1 cellular context compared by ENCODE assay signal in the genomic region with DNA sequence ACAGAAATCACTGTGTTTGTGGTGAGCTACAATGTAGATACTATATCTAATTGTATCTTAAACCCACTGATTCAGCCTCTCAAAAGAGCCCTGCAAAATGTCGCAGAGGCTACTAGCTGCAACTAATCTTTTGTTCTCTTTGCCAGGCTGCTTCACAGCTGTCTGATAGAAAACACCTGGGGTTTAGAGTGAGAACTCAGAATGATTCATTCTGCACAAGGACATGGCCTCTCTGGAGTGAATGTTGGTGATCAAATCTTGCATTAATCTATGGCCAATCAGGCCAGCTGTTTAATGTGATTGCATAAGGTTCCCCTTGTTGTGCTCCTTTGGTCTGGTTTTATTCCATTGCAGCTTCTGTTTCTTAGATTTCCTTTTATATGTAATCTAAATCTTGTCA.
A peak's percentile ranks its signal among the peaks of the same experiment; 100 is the strongest.
TF ChIP-seq lines count a peak whose summit lies in the region.

No MANE protein-coding gene starts in this region.

TF ChIP-seq in SK-N-SH, 30 proteins besides CTCF, POLR2A, EP300 and RAD21 (continued from another document):
- TF ChIP-seq IRF3 (IDR thresholded peaks at IDR 0.05; ENCODE audit: low read depth, low read length) (0 out of 2 replicates have a peak, but pooled peaks have one; percentile 1), RFX5 (IDR thresholded peaks at IDR 0.05; ENCODE audit: low read length) (no peak), NFIC (IDR thresholded peaks at IDR 0.05; ENCODE audit: borderline replicate concordance) (0 out of 2 replicates have a peak, but pooled peaks have one; percentile 24), FOXM1 (IDR thresholded peaks at IDR 0.05; ENCODE audit: low read depth) (no peak), EZH2phosphoT487 (IDR thresholded peaks at IDR 0.05; ENCODE audit: borderline replicate concordance, low read depth) (no peak), FOXJ3 (CRISPR knock-in tag; IDR thresholded peaks at IDR 0.05) (no peak), NRF1 (IDR thresholded peaks at IDR 0.05; ENCODE audit: low read depth, low read length) (no peak), USF1 (IDR thresholded peaks at IDR 0.05; ENCODE audit: borderline replicate concordance, low read depth) (no peak)
- TF ChIP-seq, protein P1, sequence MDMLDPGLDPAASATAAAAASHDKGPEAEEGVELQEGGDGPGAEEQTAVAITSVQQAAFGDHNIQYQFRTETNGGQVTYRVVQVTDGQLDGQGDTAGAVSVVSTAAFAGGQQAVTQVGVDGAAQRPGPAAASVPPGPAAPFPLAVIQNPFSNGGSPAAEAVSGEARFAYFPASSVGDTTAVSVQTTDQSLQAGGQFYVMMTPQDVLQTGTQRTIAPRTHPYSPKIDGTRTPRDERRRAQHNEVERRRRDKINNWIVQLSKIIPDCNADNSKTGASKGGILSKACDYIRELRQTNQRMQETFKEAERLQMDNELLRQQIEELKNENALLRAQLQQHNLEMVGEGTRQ (IDR thresholded peaks at IDR 0.05; ENCODE audit: borderline replicate concordance, low read depth, low read length), result no peak
